13 cellular contexts compared by ENCODE assay signal in genomic region chr2:79717364-79718007, GRCh38.
DNase-seq lines count a peak whose midpoint lies in the region; ATAC-seq, FAIRE-seq and TF ChIP-seq lines count a peak whose summit lies in the region.
"Had no signal": no experiment of that assay in that cellular context is flagged by ENCODE, and none has a peak within 500 bp of the region (broad histone marks: within the 10 kb centered on the region; RNA-seq: fewer than 3 reads in every experiment).

No MANE protein-coding gene starts in this region.

- no peak overlapping the region for H3K4me3 Mint-ChIP-seq in astrocyte (ENCODE audit: unreplicated experiment)
- H3K4me3 Mint-ChIP-seq: neural crest cell had no signal

- peak overlapping the region; percentile 47 for H3K9ac ChIP-seq in astrocyte (ENCODE audit: low read length)
- H3K9ac ChIP-seq: BLaER1 had no signal

- peak overlapping the region; percentile 19 for H3K4me2 ChIP-seq in astrocyte (ENCODE audit: low read length)
- H3K4me2 ChIP-seq: BLaER1 had no signal

- peak overlapping the region; percentile 98 for H3K27ac Mint-ChIP-seq in astrocyte (ENCODE audit: unreplicated experiment)
- H3K27ac Mint-ChIP-seq: activated T-helper 2 cell treated with anti-CD3 and anti-CD28 coated beads, Interferon-gamma antibody, Interleukin-2, Interleukin-4, amounts not matched to agents 10 μg/mL and 5 μg/mL and 100 μg/mL, durations not matched to agents 14 hours and 24 hours and 36 hours had no signal

- no peak for TF ChIP-seq CTCF in astrocyte (IDR thresholded peaks at IDR 0.05; ENCODE audit: insufficient read depth, low read depth, low read length)

- peak; percentile 90 for FAIRE-seq in astrocyte (lab: Jason Lieb, UNC)

- DNase-seq in HS-5 (ENCODE audit: low read depth) (peak; percentile 85), astrocyte (ENCODE audit: low read depth) (peak; percentile 99), kidney tubule cell (ENCODE audit: low spot score) (peak; percentile 96), DMS114 treated with DMSO at 0.1 percent for 48 hours (lab: John Stamatoyannopoulos, UW; ENCODE audit: unreplicated experiment) (no peak), posterior vena cava (ENCODE audit: low spot score) (no peak)
- no peak for DNase-seq in activated effector memory CD4-positive, alpha-beta T cell treated with Interleukin-2 at 50 U/mL for 16 hours
- DNase-seq: NCI-H1048 had no signal

- ATAC-seq in HG03097 (IDR thresholded peaks at IDR 0.05; ENCODE audit: low FRiP score, unreplicated experiment): no peak

- H3K4me3 ChIP-seq in ACC112 (ENCODE audit: low read depth, low read length) (peak overlapping the region; percentile 31; the same call in 1 of the 2 replicates), astrocyte (ENCODE audit: insufficient read depth, low read depth, low read length) (no peak overlapping the region)
- H3K4me3 ChIP-seq: BLaER1, thoracic aorta had no signal

- H3K36me3 ChIP-seq in ACC112 (ENCODE audit: insufficient read depth, low read length): no peaks in the 10 kb centered on the region
- no peaks in the 10 kb centered on the region for H3K36me3 ChIP-seq in astrocyte (ENCODE audit: insufficient read depth, low read length)
- H3K36me3 ChIP-seq: BLaER1, thoracic aorta had no signal

- no peaks in the 10 kb centered on the region for H3K36me3 Mint-ChIP-seq in astrocyte (ENCODE audit: low read depth, unreplicated experiment)

- H3K9me3 ChIP-seq in astrocyte (ENCODE audit: insufficient read depth, low read depth, low read length): no peaks in the 10 kb centered on the region
- H3K9me3 ChIP-seq: BLaER1, thoracic aorta had no signal

- H3K27me3 ChIP-seq in ACC112 (ENCODE audit: insufficient read depth, low read length): no peaks in the 10 kb centered on the region
- no peaks in the 10 kb centered on the region for H3K27me3 ChIP-seq in astrocyte (ENCODE audit: insufficient read depth, low read length)
- H3K27me3 ChIP-seq: BLaER1 had no signal

- intact Hi-C loops in posterior vena cava (cut with DNase I): no loop called here

- H2AFZ ChIP-seq in ACC112 (ENCODE audit: low read length, unreplicated experiment) (peak overlapping the region; percentile 66), astrocyte (ENCODE audit: low read depth, low read length) (peak overlapping the region; percentile 4)

- H3K79me2 ChIP-seq in ACC112 (ENCODE audit: control insufficient read depth, insufficient read depth, low read length, unreplicated experiment) (no peaks in the 10 kb centered on the region), astrocyte (ENCODE audit: insufficient read depth, low read length) (no peaks in the 10 kb centered on the region)

- H3K4me1 Mint-ChIP-seq in astrocyte (ENCODE audit: low read depth, unreplicated experiment): peaks cover 46% of the 10 kb centered on the region
- H3K4me1 Mint-ChIP-seq: neural crest cell had no signal

- H3K4me1 ChIP-seq in ACC112 (ENCODE audit: control insufficient read depth, insufficient read depth, low read length, unreplicated experiment) (peaks cover 32% of the 10 kb centered on the region), astrocyte (ENCODE audit: insufficient read depth, low read length) (peaks cover 16% of the 10 kb centered on the region)
- H3K4me1 ChIP-seq: BLaER1 had no signal

- H3K27me3 Mint-ChIP-seq in astrocyte (ENCODE audit: low read depth, unreplicated experiment): no peaks in the 10 kb centered on the region

- H3K27ac ChIP-seq in ACC112 (ENCODE audit: low read depth, low read length) (peak overlapping the region; percentile 72), astrocyte (ENCODE audit: low read depth, low read length) (peak overlapping the region; percentile 85)
- H3K27ac ChIP-seq: BLaER1, thoracic aorta had no signal

- H3K9me3 Mint-ChIP-seq in astrocyte (ENCODE audit: unreplicated experiment): peaks cover 5% of the 10 kb centered on the region

- H4K20me1 ChIP-seq in astrocyte (ENCODE audit: insufficient read depth, low read length): no peaks in the 10 kb centered on the region
- H4K20me1 ChIP-seq: BLaER1 had no signal

Comparison
In these comparisons a context has a peak if more than half of its experiments do, and no peak if none do; other contexts are left out.
1. DNase-seq: peak in HS-5 (single experiment), astrocyte (single experiment) and kidney tubule cell (single experiment); none in DMS114 treated with DMSO at 0.1 percent for 48 hours (single experiment), activated effector memory CD4-positive, alpha-beta T cell treated with Interleukin-2 at 50 U/mL for 16 hours (single experiment) and posterior vena cava (single experiment).